ENCODE assay signal across 16 cellular contexts in genomic region chr20:51860015-51860882, GRCh38. TPM values are rescaled to one million over a fixed set of nuclear protein-coding genes. Genes with fewer than 3 reads are reported as not detected.
DNase-seq lines count a peak whose midpoint lies in the region; ATAC-seq and TF ChIP-seq lines count a peak whose summit lies in the region.
"Had no signal": no experiment of that assay in that cellular context is flagged by ENCODE, and none has a peak within 500 bp of the region (broad histone marks: within the 10 kb centered on the region; RNA-seq: fewer than 3 reads in every experiment).

No MANE protein-coding gene starts in this region.

- POLR2A ChIA-PET in HEK293T (lab: Yijun Ruan, JAX): no interaction called here

- ATAC-seq in left colon: peak; percentile 96
- ATAC-seq in HG03139 (IDR thresholded peaks at IDR 0.05; ENCODE audit: unreplicated experiment): no peak

- no peaks in the 10 kb centered on the region for H3K9me3 ChIP-seq in adipocyte (ENCODE audit: control insufficient read depth, low read length)
- H3K9me3 ChIP-seq: tibial nerve had no signal

- CTCF ChIA-PET in HEK293T (lab: Yijun Ruan, JAX): interaction anchor here (0.5 kb wide), 1 partner anchor 229 kb away, joined by 4 read pairs; no protein-coding TSS in a partner anchor

- DNase-seq in A172 (ENCODE audit: low spot score) (peak; percentile 94), HEK293T (ENCODE audit: extremely low spot score) (peak; percentile 51), adipocyte (ENCODE audit: low read depth) (peak; percentile 72), left colon (peak; percentile 56 to 63), SW 1271 (lab: John Stamatoyannopoulos, UW) (no peak), germinal center (ENCODE audit: low spot score) (no peak)
- no peak for DNase-seq in stimulated activated naive CD4-positive, alpha-beta T cell (lab: John Stamatoyannopoulos, UW)
- DNase-seq: activated B cell treated with CpG ODN at 0.5 μM for 24 hours; amniotic stem cell; effector memory CD4-positive, alpha-beta T cell; NCI-H1092; NCI-H446 treated with DMSO at 0.1 percent for 48 hours had no signal

- H3K9ac ChIP-seq in adipocyte (ENCODE audit: low read length): no peak overlapping the region

- H3K4me1 ChIP-seq in adipocyte (ENCODE audit: control insufficient read depth, insufficient read depth, low read length): no peaks in the 10 kb centered on the region
- H3K4me1 ChIP-seq: tibial nerve had no signal

- no peaks in the 10 kb centered on the region for H3K36me3 ChIP-seq in adipocyte (ENCODE audit: control insufficient read depth, insufficient read depth, low read length, severe bottlenecking)
- H3K36me3 ChIP-seq: tibial nerve had no signal

- H3K4me3 ChIP-seq in adipocyte (ENCODE audit: low read length): no peak overlapping the region
- H3K4me3 ChIP-seq: skin epidermis, tibial nerve had no signal

- intact Hi-C loops in left colon (cut with DNase I, micrococcal nuclease): no loop called here

- no peaks in the 10 kb centered on the region for H3K27me3 ChIP-seq in adipocyte (replicated peaks; ENCODE audit: control insufficient read depth, insufficient read depth, low read length)
- H3K27me3 ChIP-seq: tibial nerve had no signal

TF ChIP-seq in HEK293T, 16 proteins besides CTCF, POLR2A, EP300 and RAD21:
- TF ChIP-seq ZNF384 (IDR thresholded peaks at IDR 0.05): no peak
- no peak for TF ChIP-seq SUZ12 (IDR thresholded peaks at IDR 0.05)
- peak; percentile 82 for TF ChIP-seq PKNOX1 (IDR thresholded peaks at IDR 0.05)
- 0 out of 2 replicates have a peak, but pooled peaks have one; percentile 11 for TF ChIP-seq CTBP1 (IDR thresholded peaks at IDR 0.05; ENCODE audit: borderline replicate concordance)

RNA-seq across cellular contexts. Expression of gene SALL4, which starts 57.9 kb away (rescaled TPM):
- 0.02 TPM in 1 of 2 replicates, not detected in the other for total RNA-seq in A172 (2014; rRNA removed; shearing (Covaris generic))
- under 1 TPM; 0.09 to 0.11 TPM for total RNA-seq in left colon
- total RNA-seq: activated B cell treated with CpG ODN at 0.5 μM for 24 hours, mononuclear cell had no signal

Comparison
In these comparisons a context has a peak if more than half of its experiments do, and no peak if none do; other contexts are left out.
1. DNase-seq: peak in A172 (single experiment), HEK293T (single experiment), adipocyte (single experiment) and left colon (2 of 2); none in SW 1271 (0 of 2), germinal center (single experiment) and stimulated activated naive CD4-positive, alpha-beta T cell (0 of 6).